In genomic region chr12:108573310-108573709, GRCh38 we compare ENCODE assay signal across 17 cellular contexts. TPM values are rescaled to one million over a fixed set of nuclear protein-coding genes. Genes with fewer than 3 reads are reported as not detected.
DNase-seq lines count a peak whose midpoint lies in the region; ATAC-seq and TF ChIP-seq lines count a peak whose summit lies in the region.
"Had no signal": no experiment of that assay in that cellular context is flagged by ENCODE, and none has a peak within 500 bp of the region (broad histone marks: within the 10 kb centered on the region; RNA-seq: fewer than 3 reads in every experiment).

No MANE protein-coding gene starts in this region.

- in situ Hi-C loops in IMR-90 (cut with MboI; ENCODE audit: low sequenced_read_pairs): no loop called here

- no peak overlapping the region for H2BK15ac ChIP-seq in IMR-90 (ENCODE audit: low read depth, low read length)

- H3K9ac ChIP-seq in IMR-90 (ENCODE audit: low read depth, low read length): no peak overlapping the region
- H3K9ac ChIP-seq in colonic mucosa (ENCODE audit: low read depth in 2 of 2, low read length in 2 of 2): no peak overlapping the region

- no peak for TF ChIP-seq POLR2A in IMR-90 (IDR thresholded peaks at IDR 0.05; ENCODE audit: low read depth, low read length)

- H3K27ac ChIP-seq in IMR-90 (ENCODE audit: insufficient read depth, low read length) (no peak overlapping the region), colonic mucosa (no peak overlapping the region)
- H3K27ac ChIP-seq: breast epithelium, C4-2B had no signal

- H3K23ac ChIP-seq in IMR-90 (ENCODE audit: low read depth, low read length): no peak overlapping the region

- intact Hi-C loops in IMR-90 (cut with micrococcal nuclease): no loop called here
- intact Hi-C loops in colonic mucosa (cut with DNase I): no loop called here

- H3K9me1 ChIP-seq in IMR-90 (ENCODE audit: insufficient read depth, low read length): no peaks in the 10 kb centered on the region; the same call in 1 of the 2 replicates

- POLR2A ChIA-PET in IMR-90 (lab: Charles Lee; ENCODE audit: unreplicated experiment): no interaction called here

- no peak overlapping the region; the same call in 1 of the 2 replicates for H2BK20ac ChIP-seq in IMR-90 (ENCODE audit: low read depth, low read length)

- no peak overlapping the region for H4K8ac ChIP-seq in IMR-90 (ENCODE audit: low read depth in 2 of 2, low read length in 2 of 2)

- H2AFZ ChIP-seq in IMR-90 (replicated peaks; ENCODE audit: low read length, poor library complexity): no peak overlapping the region

- no TSS peak for BruUV-seq in IMR-90 (replicated peaks; lab: Mats Ljungman, UMichigan)

- H4K91ac ChIP-seq in IMR-90 (ENCODE audit: insufficient read depth, low read depth, low read length): no peak overlapping the region

- H3K18ac ChIP-seq in IMR-90 (ENCODE audit: low read depth, low read length): no peak overlapping the region

- peaks cover 9% of the 10 kb centered on the region for H3K36me3 ChIP-seq in IMR-90 (ENCODE audit: control insufficient read depth, insufficient read depth, low read length)
- H3K36me3 ChIP-seq in colonic mucosa: no peaks in the 10 kb centered on the region
- H3K36me3 ChIP-seq: breast epithelium had no signal

- CTCF ChIA-PET in IMR-90 (lab: Yijun Ruan, JAX): interaction anchor here (0.6 to 6.5 kb wide), 5 partner anchors 40 to 970 kb away, joined by 3 to 37 read pairs (median 7); no protein-coding TSS in a partner anchor

- no peak overlapping the region for H2AK9ac ChIP-seq in IMR-90 (replicated peaks; ENCODE audit: low read depth, low read length, poor library complexity)

- no peaks in the 10 kb centered on the region for H3K9me3 ChIP-seq in IMR-90 (ENCODE audit: control insufficient read depth, insufficient read depth, low read length)
- no peaks in the 10 kb centered on the region for H3K9me3 ChIP-seq in colonic mucosa
- H3K9me3 ChIP-seq: breast epithelium had no signal

- H3K27me3 ChIP-seq in IMR-90 (ENCODE audit: control insufficient read depth, insufficient read depth, low read length): no peaks in the 10 kb centered on the region
- H3K27me3 ChIP-seq in colonic mucosa: no peaks in the 10 kb centered on the region
- H3K27me3 ChIP-seq: breast epithelium had no signal

- H3K56ac ChIP-seq in IMR-90 (ENCODE audit: extremely low read depth, insufficient read depth, low read length): no peak overlapping the region

- H2BK5ac ChIP-seq in IMR-90 (ENCODE audit: low read depth, low read length, poor library complexity, severe bottlenecking): no peak overlapping the region

- no peak overlapping the region for H3K14ac ChIP-seq in IMR-90 (replicated peaks; ENCODE audit: low read depth, low read length)

- ATAC-seq in GM18519 (IDR thresholded peaks at IDR 0.05; ENCODE audit: low FRiP score, unreplicated experiment): peak; percentile 27
- no peak for ATAC-seq in IMR-90 (ENCODE audit: low read depth)

- H2AK5ac ChIP-seq in IMR-90 (ENCODE audit: low read depth, low read length): no peak overlapping the region

- no CpG with 5 or more reads among the region's 2 CpGs for WGBS in IMR-90 (ENCODE audit: extremely low coverage in 2 of 2, insufficient read length in 1 of 2), 2 experiments

- no peak for TF ChIP-seq CTCF in IMR-90 (conservative IDR thresholded peaks at IDR 0.05; ENCODE audit: low read depth, low read length)
- no peak for TF ChIP-seq CTCF in colonic mucosa (IDR thresholded peaks at IDR 0.05)

- no peak overlapping the region for H3K4me2 ChIP-seq in IMR-90 (ENCODE audit: low read depth, low read length)

- no peaks in the 10 kb centered on the region for H3K79me1 ChIP-seq in IMR-90 (ENCODE audit: low read depth in 1 of 2, low read length in 2 of 2)

- DNase-seq in EH (ENCODE audit: low read depth): peak; percentile 29
- no peak for DNase-seq in IMR-90
- DNase-seq in colonic mucosa: peak; percentile 21
- DNase-seq in activated effector memory CD4-positive, alpha-beta T cell treated with anti-CD3 and anti-CD28 coated beads, Interleukin-2, amount 50 U/mL, for 16 hours: no peak
- DNase-seq in NCI-H1930 (lab: John Stamatoyannopoulos, UW): no peak
- DNase-seq in pons (ENCODE audit: low spot score): no peak
- DNase-seq in DMS114 treated with DMSO at 0.1 percent for 48 hours (lab: John Stamatoyannopoulos, UW; ENCODE audit: unreplicated experiment): no peak
- DNase-seq: kidney glomerular epithelial cell, NCI-H1105 treated with DMSO at 0.1 percent for 48 hours, NCI-H69, RPMI8226, substantia nigra had no signal

- H3K4ac ChIP-seq in IMR-90 (ENCODE audit: low read depth, low read length): no peak overlapping the region

- no peak overlapping the region for H3K4me3 ChIP-seq in IMR-90 (ENCODE audit: insufficient read depth, low read depth, low read length)
- no peak overlapping the region for H3K4me3 ChIP-seq in colonic mucosa
- H3K4me3 ChIP-seq: breast epithelium had no signal

- no peak overlapping the region for H2BK120ac ChIP-seq in IMR-90 (ENCODE audit: low read depth, low read length)

- H3K4me1 ChIP-seq in IMR-90 (ENCODE audit: control insufficient read depth, insufficient read depth, low read length) (no peaks in the 10 kb centered on the region), colonic mucosa (no peaks in the 10 kb centered on the region)
- H3K4me1 ChIP-seq: breast epithelium had no signal

- no peak overlapping the region for H4K5ac ChIP-seq in IMR-90 (ENCODE audit: low read depth, low read length)

- no peak for TF ChIP-seq RAD21 in IMR-90 (IDR thresholded peaks at IDR 0.05; ENCODE audit: low read length)

- no peaks in the 10 kb centered on the region for H4K20me1 ChIP-seq in IMR-90 (ENCODE audit: insufficient read depth, low read length)

- dilution Hi-C loops in IMR-90 (cut with HindIII; ENCODE audit: low sequenced_read_pairs, unreplicated experiment): no loop called here

TF ChIP-seq in IMR-90, 13 proteins besides CTCF, POLR2A, EP300 and RAD21:
- TF ChIP-seq, protein P1, sequence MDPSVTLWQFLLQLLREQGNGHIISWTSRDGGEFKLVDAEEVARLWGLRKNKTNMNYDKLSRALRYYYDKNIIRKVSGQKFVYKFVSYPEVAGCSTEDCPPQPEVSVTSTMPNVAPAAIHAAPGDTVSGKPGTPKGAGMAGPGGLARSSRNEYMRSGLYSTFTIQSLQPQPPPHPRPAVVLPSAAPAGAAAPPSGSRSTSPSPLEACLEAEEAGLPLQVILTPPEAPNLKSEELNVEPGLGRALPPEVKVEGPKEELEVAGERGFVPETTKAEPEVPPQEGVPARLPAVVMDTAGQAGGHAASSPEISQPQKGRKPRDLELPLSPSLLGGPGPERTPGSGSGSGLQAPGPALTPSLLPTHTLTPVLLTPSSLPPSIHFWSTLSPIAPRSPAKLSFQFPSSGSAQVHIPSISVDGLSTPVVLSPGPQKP (IDR thresholded peaks at IDR 0.05; ENCODE audit: borderline replicate concordance, low read depth, low read length): no peak
- TF ChIP-seq RFX5 (IDR thresholded peaks at IDR 0.05; ENCODE audit: low read depth, low read length) (no peak), MAZ (IDR thresholded peaks at IDR 0.05; ENCODE audit: borderline replicate concordance, low read depth, low read length) (no peak), MAFK (IDR thresholded peaks at IDR 0.05; ENCODE audit: low read depth, low read length) (peak; percentile 97), CEBPB (IDR thresholded peaks at IDR 0.05; ENCODE audit: low read depth, low read length) (peak; percentile 42; the same call in 1 of the 2 replicates), FOS (IDR thresholded peaks at IDR 0.05; ENCODE audit: low read depth, low read length) (no peak)
TF ChIP-seq in IMR-90: peak in this region for 2.

RNA-seq across cellular contexts. Expression of gene ISCU, which starts 10.9 kb away (rescaled TPM):
- total RNA-seq in IMR-90 (2012; rRNA removed) (52.7 and 58.3 TPM in 2 replicates), colonic mucosa (10 to 100 TPM; 93.7 to 97.5 TPM)
- polyA plus RNA-seq in IMR-90 (2012; rRNA removed): 77.9 and 87.2 TPM in 2 replicates
- polyA plus RNA-seq in IMR-90 (2012; cell fraction: cytosol; rRNA removed): 38.1 and 73.2 TPM in 2 replicates
- polyA plus RNA-seq in IMR-90 (2012; cell fraction: nucleus; rRNA removed; ENCODE audit: low replicate concordance): 37.4 and 201 TPM in 2 replicates

RNA-seq across cellular contexts. Expression of gene SART3, which starts 12.3 kb away (rescaled TPM):
- 37.8 and 61.7 TPM in 2 replicates for total RNA-seq in IMR-90 (2012; rRNA removed)
- polyA plus RNA-seq in IMR-90 (2012; rRNA removed): 19.8 and 22.6 TPM in 2 replicates
- polyA plus RNA-seq in IMR-90 (2012; cell fraction: cytosol; rRNA removed): 11.8 and 12.7 TPM in 2 replicates
- polyA plus RNA-seq in IMR-90 (2012; cell fraction: nucleus; rRNA removed; ENCODE audit: low replicate concordance): 18.0 and 42.4 TPM in 2 replicates
- total RNA-seq in colonic mucosa: 10 to 100 TPM; 41.1 to 64.9 TPM

RNA-seq across cellular contexts. Expression of gene TMEM119, which starts 24.6 kb away (rescaled TPM):
- total RNA-seq in IMR-90 (2012; rRNA removed) (6.7 and 8.1 TPM in 2 replicates), colonic mucosa (1 to 10 TPM; 7.2 to 8.8 TPM)
- 8.4 and 9.2 TPM in 2 replicates for polyA plus RNA-seq in IMR-90 (2012; rRNA removed)
- polyA plus RNA-seq in IMR-90 (2012; cell fraction: cytosol; rRNA removed): 9.3 and 21.4 TPM in 2 replicates
- 4.5 and 5.0 TPM in 2 replicates for polyA plus RNA-seq in IMR-90 (2012; cell fraction: nucleus; rRNA removed; ENCODE audit: low replicate concordance)
- total RNA-seq: glomerular endothelial cell, pulmonary artery endothelial cell had no signal

RNA-seq across cellular contexts. Expression of gene FICD, which starts 58.2 kb away (rescaled TPM):
- total RNA-seq in IMR-90 (2012; rRNA removed) (10.8 and 11.3 TPM in 2 replicates), colonic mucosa (1 to 10 TPM; 3.5 to 6.2 TPM)
- 4.0 and 4.2 TPM in 2 replicates for polyA plus RNA-seq in IMR-90 (2012; rRNA removed)
- polyA plus RNA-seq in IMR-90 (2012; cell fraction: cytosol; rRNA removed): 3.3 and 5.3 TPM in 2 replicates
- 1.4 and 2.6 TPM in 2 replicates for polyA plus RNA-seq in IMR-90 (2012; cell fraction: nucleus; rRNA removed; ENCODE audit: low replicate concordance)

Comparison
In these comparisons a context has a peak if more than half of its experiments do, and no peak if none do; other contexts are left out.
1. DNase-seq: peak in EH (single experiment) and colonic mucosa (single experiment); none in IMR-90 (single experiment), activated effector memory CD4-positive, alpha-beta T cell treated with anti-CD3 and anti-CD28 coated beads, Interleukin-2, amount 50 U/mL, for 16 hours (single experiment), NCI-H1930 (0 of 2), pons (single experiment) and DMS114 treated with DMSO at 0.1 percent for 48 hours (single experiment).